In the genomic region with DNA sequence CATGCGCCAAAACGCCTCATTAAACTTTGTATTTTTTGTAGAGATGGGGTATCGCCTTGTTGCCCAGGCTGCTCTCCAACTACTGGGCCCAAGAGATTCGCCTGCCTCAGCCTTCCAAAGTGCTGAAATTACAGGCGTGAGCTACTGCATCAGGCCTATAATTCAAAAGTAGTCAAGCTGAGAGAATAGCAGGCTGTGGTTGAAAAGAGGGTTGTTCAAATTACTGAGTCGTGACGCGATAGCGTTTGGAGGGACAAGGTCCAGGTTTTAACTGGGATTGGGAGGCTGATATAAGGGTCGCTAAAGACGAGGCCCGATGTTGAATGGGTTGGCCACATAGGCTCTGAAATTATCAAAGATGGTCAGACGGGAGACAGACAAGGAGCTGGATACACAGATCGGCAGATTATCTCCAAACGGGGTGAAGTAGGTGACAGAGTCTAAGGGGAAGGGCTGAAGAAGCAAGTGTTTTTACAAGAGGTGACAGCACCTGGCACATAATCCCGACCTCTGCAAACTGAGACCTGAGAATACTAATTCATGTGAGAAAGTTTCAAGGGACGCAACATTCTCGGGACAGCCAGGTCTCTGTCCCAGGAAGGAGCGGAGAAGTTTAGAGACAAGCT, we compare ENCODE assay signal across 8 cellular contexts. TPM values are rescaled to one million over a fixed set of nuclear protein-coding genes. Genes with fewer than 3 reads are reported as not detected.
DNase-seq lines count a peak whose midpoint lies in the region; FAIRE-seq and TF ChIP-seq lines count a peak whose summit lies in the region.

No MANE protein-coding gene starts in this region.

- no peaks in the 10 kb centered on the region for H3K27me3 ChIP-seq in H7 (ENCODE audit: control insufficient read depth, insufficient read depth, low read length)
- no peaks in the 10 kb centered on the region for H3K27me3 ChIP-seq in SK-N-SH (ENCODE audit: insufficient read depth)
- no peaks in the 10 kb centered on the region for H3K27me3 ChIP-seq in esophagus muscularis mucosa
- H3K27me3 ChIP-seq in parathyroid adenoma (ENCODE audit: control insufficient read depth, insufficient read depth, low read length): no peaks in the 10 kb centered on the region

- H3K9me3 ChIP-seq in SK-N-SH: no peaks in the 10 kb centered on the region
- H3K9me3 ChIP-seq in esophagus muscularis mucosa: no peaks in the 10 kb centered on the region
- no peaks in the 10 kb centered on the region for H3K9me3 ChIP-seq in parathyroid adenoma (ENCODE audit: control insufficient read depth, low read length)

- H3K4me2 ChIP-seq in SK-N-SH (peak overlapping the region; percentile 91), parathyroid adenoma (ENCODE audit: low read length) (peak overlapping the region; percentile 98)

- DNase-seq in Caki2 (ENCODE audit: low read depth): peak; percentile 49
- no peak for DNase-seq in H7
- DNase-seq in SK-N-SH: peak; percentile 31
- DNase-seq in esophagus muscularis mucosa (ENCODE audit: extremely low spot score): no peak
- DNase-seq in D721Med (ENCODE audit: insufficient read length, low spot score): no peak
- DNase-seq in urothelium cell line (ENCODE audit: low spot score): no peak
- DNase-seq in dermis blood vessel endothelial cell: no peak

- FAIRE-seq in D721Med (lab: Jason Lieb, UNC) (no peak), urothelium cell line (lab: Jason Lieb, UNC) (no peak)

- peaks cover 21% of the 10 kb centered on the region for H4K20me1 ChIP-seq in SK-N-SH (ENCODE audit: insufficient read depth)

- peak overlapping the region; percentile 84 for H2AFZ ChIP-seq in SK-N-SH (ENCODE audit: low read depth)
- peak overlapping the region; percentile 69 for H2AFZ ChIP-seq in parathyroid adenoma

- TF ChIP-seq CTCF in SK-N-SH (IDR thresholded peaks at IDR 0.05) (no peak), esophagus muscularis mucosa (IDR thresholded peaks at IDR 0.05) (no peak), parathyroid adenoma (IDR thresholded peaks at IDR 0.05) (no peak), D721Med (IDR thresholded peaks at IDR 0.05; ENCODE audit: insufficient read depth, missing control alignments) (no peak)

- POLR2A ChIA-PET in SK-N-SH (lab: Yijun Ruan, JAX): interaction anchor here (0.5 to 2.7 kb wide), 6 partner anchors 30 to 79 kb away, joined by 3 to 21 read pairs (median 4); partner anchors contain the start of genes CLK3 and UBL7

- H3K27ac ChIP-seq in SK-N-SH (ENCODE audit: low read depth in 2 of 2, low read length in 1 of 2): peak overlapping the region; percentile 60 to 62
- H3K27ac ChIP-seq in esophagus muscularis mucosa (replicated peaks in 1 of 4): peak overlapping the region; percentile 52 to 85 (median 76)
- peak overlapping the region; percentile 24 for H3K27ac ChIP-seq in parathyroid adenoma

- peaks cover 16% of the 10 kb centered on the region for H3F3A ChIP-seq in SK-N-SH (replicated peaks; ENCODE audit: insufficient read depth)

- TF ChIP-seq RAD21 in SK-N-SH (IDR thresholded peaks at IDR 0.05; ENCODE audit: low read length): no peak

- H3K79me2 ChIP-seq in SK-N-SH (ENCODE audit: insufficient read depth) (peaks cover 11% of the 10 kb centered on the region; the same call in 1 of the 2 replicates), parathyroid adenoma (no peaks in the 10 kb centered on the region)

- TF ChIP-seq POLR2A in esophagus muscularis mucosa (IDR thresholded peaks at IDR 0.05; ENCODE audit: low read depth): no peak

- CTCF ChIA-PET in SK-N-SH (lab: Yijun Ruan, JAX): interaction anchor here (1.0 to 1.7 kb wide), 9 partner anchors 52 to 410 kb away, joined by 3 to 8 read pairs (median 6); partner anchors contain the start of genes CLK3 and UBL7

- H3K36me3 ChIP-seq in H7 (replicated peaks; ENCODE audit: control insufficient read depth, insufficient read depth, low read length): peaks cover 7% of the 10 kb centered on the region
- peaks cover 3 to 4% of the 10 kb centered on the region in 2 experiments for H3K36me3 ChIP-seq in SK-N-SH (replicated peaks in 1 of 2; ENCODE audit: control insufficient read depth in 1 of 2, insufficient read depth in 2 of 2, low read length in 1 of 2)
- H3K36me3 ChIP-seq in esophagus muscularis mucosa: no peaks in the 10 kb centered on the region
- no peaks in the 10 kb centered on the region for H3K36me3 ChIP-seq in parathyroid adenoma (ENCODE audit: control insufficient read depth, insufficient read depth, low read length)

- TF ChIP-seq EP300 in SK-N-SH (IDR thresholded peaks at IDR 0.05; ENCODE audit: borderline replicate concordance in 1 of 2, low read depth in 1 of 2, low read length in 1 of 2) (no peak), esophagus muscularis mucosa (IDR thresholded peaks at IDR 0.05) (no peak)

- 2% methylated on average over 19 of the region's 19 CpGs for WGBS in SK-N-SH (ENCODE audit: low lambda C conversion rate)
- WGBS in esophagus muscularis mucosa: 5% methylated on average over 18 of the region's 19 CpGs

- H3K4me3 ChIP-seq in H7 (ENCODE audit: insufficient read depth, low read depth, low read length) (peak overlapping the region; percentile 84), SK-N-SH (ENCODE audit: low read depth in 2 of 2, low read length in 1 of 2) (peak overlapping the region; percentile 77 to 80), esophagus muscularis mucosa (peak overlapping the region; percentile 93 to 99 (median 98)), parathyroid adenoma (ENCODE audit: low read depth, low read length) (peak overlapping the region; percentile 70)

- H3K9me2 ChIP-seq in SK-N-SH: no peaks in the 10 kb centered on the region

- peaks cover under 1 to 15% of the 10 kb centered on the region in 2 experiments; a peak in 3 of 4 replicates for H3K4me1 ChIP-seq in SK-N-SH (ENCODE audit: control insufficient read depth in 1 of 2, insufficient read depth in 2 of 2, low read depth in 1 of 2, low read length in 1 of 2)
- peaks cover 11 to 39% (median 31%) of the 10 kb centered on the region in 4 donors for H3K4me1 ChIP-seq in esophagus muscularis mucosa
- H3K4me1 ChIP-seq in parathyroid adenoma: peaks cover 4% of the 10 kb centered on the region

- in situ Hi-C loops in Caki2 (cut with HindIII; ENCODE audit: low pct_unique_long_range_greater_than_20kb, low sequenced_read_pairs): no loop called here

- intact Hi-C loops in esophagus muscularis mucosa (cut with DNase I): loop anchor here (2.0 to 10.0 kb wide), 4 partner anchors 75 to 415 kb away; partner anchors contain the start of genes CLK3, EDC3, RPP25 and UBL7

- H3K9ac ChIP-seq in SK-N-SH (peak overlapping the region; percentile 87), parathyroid adenoma (no peak overlapping the region)

TF ChIP-seq in SK-N-SH, 30 proteins besides CTCF, POLR2A, EP300 and RAD21 (continues in another document):
- TF ChIP-seq MXI1 (IDR thresholded peaks at IDR 0.05; ENCODE audit: low read depth, low read length) (no peak), TEAD4 (IDR thresholded peaks at IDR 0.05; ENCODE audit: borderline replicate concordance, insufficient read depth) (no peak), RFX5 (IDR thresholded peaks at IDR 0.05; ENCODE audit: low read length) (no peak), JUND (IDR thresholded peaks at IDR 0.05) (no peak), MEF2A (IDR thresholded peaks at IDR 0.05; ENCODE audit: borderline replicate concordance, low read depth) (no peak), GABPA (IDR thresholded peaks at IDR 0.05; ENCODE audit: low read depth) (no peak), NFIC (IDR thresholded peaks at IDR 0.05; ENCODE audit: borderline replicate concordance) (no peak)
- TF ChIP-seq, protein P1, sequence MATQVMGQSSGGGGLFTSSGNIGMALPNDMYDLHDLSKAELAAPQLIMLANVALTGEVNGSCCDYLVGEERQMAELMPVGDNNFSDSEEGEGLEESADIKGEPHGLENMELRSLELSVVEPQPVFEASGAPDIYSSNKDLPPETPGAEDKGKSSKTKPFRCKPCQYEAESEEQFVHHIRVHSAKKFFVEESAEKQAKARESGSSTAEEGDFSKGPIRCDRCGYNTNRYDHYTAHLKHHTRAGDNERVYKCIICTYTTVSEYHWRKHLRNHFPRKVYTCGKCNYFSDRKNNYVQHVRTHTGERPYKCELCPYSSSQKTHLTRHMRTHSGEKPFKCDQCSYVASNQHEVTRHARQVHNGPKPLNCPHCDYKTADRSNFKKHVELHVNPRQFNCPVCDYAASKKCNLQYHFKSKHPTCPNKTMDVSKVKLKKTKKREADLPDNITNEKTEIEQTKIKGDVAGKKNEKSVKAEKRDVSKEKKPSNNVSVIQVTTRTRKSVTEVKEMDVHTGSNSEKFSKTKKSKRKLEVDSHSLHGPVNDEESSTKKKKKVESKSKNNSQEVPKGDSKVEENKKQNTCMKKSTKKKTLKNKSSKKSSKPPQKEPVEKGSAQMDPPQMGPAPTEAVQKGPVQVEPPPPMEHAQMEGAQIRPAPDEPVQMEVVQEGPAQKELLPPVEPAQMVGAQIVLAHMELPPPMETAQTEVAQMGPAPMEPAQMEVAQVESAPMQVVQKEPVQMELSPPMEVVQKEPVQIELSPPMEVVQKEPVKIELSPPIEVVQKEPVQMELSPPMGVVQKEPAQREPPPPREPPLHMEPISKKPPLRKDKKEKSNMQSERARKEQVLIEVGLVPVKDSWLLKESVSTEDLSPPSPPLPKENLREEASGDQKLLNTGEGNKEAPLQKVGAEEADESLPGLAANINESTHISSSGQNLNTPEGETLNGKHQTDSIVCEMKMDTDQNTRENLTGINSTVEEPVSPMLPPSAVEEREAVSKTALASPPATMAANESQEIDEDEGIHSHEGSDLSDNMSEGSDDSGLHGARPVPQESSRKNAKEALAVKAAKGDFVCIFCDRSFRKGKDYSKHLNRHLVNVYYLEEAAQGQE (IDR thresholded peaks at IDR 0.05; ENCODE audit: low read depth, low read length): no peak

RNA-seq across cellular contexts. Expression of gene ARID3B, which starts 0.8 kb away (rescaled TPM):
- total RNA-seq in Caki2 (2014; rRNA removed; shearing (Covaris generic); ENCODE audit: low replicate concordance): 0.68 and 2.1 TPM in 2 replicates
- 65.9 and 68.0 TPM in 2 replicates for total RNA-seq in H7 (2014; rRNA removed; shearing (Covaris generic))
- polyA plus RNA-seq in SK-N-SH (2012; rRNA removed): 3.0 and 3.7 TPM in 2 replicates
- 1.1 and 1.5 TPM in 2 replicates for polyA plus RNA-seq in SK-N-SH (2012; cell fraction: cytosol; rRNA removed)
- polyA plus RNA-seq in SK-N-SH (2012; cell fraction: nucleus; rRNA removed): 15.7 and 17.1 TPM in 2 replicates
- total RNA-seq in esophagus muscularis mucosa (1 to 10 TPM; 3.6 to 6.8 (median 6.7) TPM), dermis blood vessel endothelial cell (4.6 and 6.1 TPM in 2 replicates)

Comparison
In these comparisons a context has a peak if more than half of its experiments do, and no peak if none do; other contexts are left out.
1. DNase-seq: peak in Caki2 (single experiment) and SK-N-SH (single experiment); none in H7 (single experiment), esophagus muscularis mucosa (single experiment), D721Med (single experiment), urothelium cell line (single experiment) and dermis blood vessel endothelial cell (single experiment).
2. H3K27ac ChIP-seq: peak in every context shown above with its lines; median percentile 76 in esophagus muscularis mucosa; 61 in SK-N-SH; 24 in parathyroid adenoma.
3. Peak in every context shown above with its lines, with median percentiles within 50 percentile points of each other: H3K4me3 ChIP-seq.